Comparison of ENCODE assay signal across 8 cellular contexts in genomic region chr1:212413902-212414327, GRCh38. TPM values are rescaled to one million over a fixed set of nuclear protein-coding genes. Genes with fewer than 3 reads are reported as not detected.
DNase-seq lines count a peak whose midpoint lies in the region; ATAC-seq, FAIRE-seq and TF ChIP-seq lines count a peak whose summit lies in the region.

No MANE protein-coding gene starts in this region.

- H3K27ac ChIP-seq in A549 (peak overlapping the region; percentile 75 to 89; a peak in 5 of 6 replicates), K562 (ENCODE audit: extremely low read depth, low read depth, low read length) (no peak overlapping the region), left lung (peak overlapping the region in 1 of 2 donors; percentile 70), testis (peak overlapping the region in 1 of 2 donors; percentile 7)

- DNase-seq in A549 (ENCODE audit: low read depth in 1 of 2, low spot score in 1 of 2) (peak in 1 of 2 experiments; percentile 48), GM18507 (ENCODE audit: extremely low spot score, insufficient read length, low read depth) (no peak), HuH-7 (ENCODE audit: low spot score) (peak; percentile 38), K562 (ENCODE audit: extremely low read depth in 1 of 4, low spot score in 3 of 4) (peak in 2 of 4 experiments; percentile 62 to 70), left lung (no peak), testis (peak; percentile 24), H4 (ENCODE audit: low spot score) (no peak), NCI-H1436 treated with DMSO at 0.1 percent for 48 hours (lab: John Stamatoyannopoulos, UW) (no peak)

- TF ChIP-seq POLR2A in A549 (IDR thresholded peaks at IDR 0.05; ENCODE audit: low read length) (no peak), K562 (conservative IDR thresholded peaks at IDR 0.05) (no peak), testis (IDR thresholded peaks at IDR 0.05) (no peak)

- BruUV-seq in K562 (replicated peaks; lab: Mats Ljungman, UMichigan) = no TSS peak

- ATAC-seq in A549 = peak; percentile 55 to 71
- ATAC-seq in K562 = peak; percentile 68
- peak; percentile 56 for ATAC-seq in left lung

- H3K9me1 ChIP-seq in K562 (ENCODE audit: control insufficient read depth, insufficient read depth, low read length) = no peaks in the 10 kb centered on the region

- H3K4me2 ChIP-seq in A549 (peak overlapping the region; percentile 79), K562 (ENCODE audit: insufficient read depth, low read length) (peak overlapping the region; percentile 89)

- H3K9me3 ChIP-seq in A549 = no peaks in the 10 kb centered on the region
- no peaks in the 10 kb centered on the region for H3K9me3 ChIP-seq in K562 (replicated peaks; ENCODE audit: control insufficient read depth, insufficient read depth, low read depth, low read length)
- H3K9me3 ChIP-seq in left lung = no peaks in the 10 kb centered on the region
- no peaks in the 10 kb centered on the region for H3K9me3 ChIP-seq in testis

- H3K27me3 ChIP-seq in K562 (ENCODE audit: control insufficient read depth in 2 of 2, insufficient read depth in 2 of 2, low read length in 2 of 2) (no peaks in the 10 kb centered on the region), left lung (no peaks in the 10 kb centered on the region), testis (no peaks in the 10 kb centered on the region)

- H3K4me3 ChIP-seq in A549 = peak overlapping the region; percentile 80
- peak overlapping the region; percentile 72 for H3K4me3 ChIP-seq in K562
- H3K4me3 ChIP-seq in left lung = peak overlapping the region; percentile 88 to 90
- peak overlapping the region; percentile 66 to 86 for H3K4me3 ChIP-seq in testis

- POLR2A ChIA-PET in A549 (lab: Yijun Ruan, JAX) = interaction anchor here (1.2 kb wide), 1 partner anchor 195 kb away, joined by 3 read pairs; the partner anchor contains the start of gene ATF3
- POLR2A ChIA-PET in K562 (lab: Yijun Ruan, JAX) = no interaction called here

- TF ChIP-seq CTCF in A549 (IDR thresholded peaks at IDR 0.05) (no peak), K562 (IDR thresholded peaks at IDR 0.05 in 2 of 3, conservative IDR thresholded peaks at IDR 0.05 in 1 of 3; ENCODE audit: insufficient read depth in 2 of 3, low read depth in 1 of 3, low read length in 3 of 3) (no peak), left lung (IDR thresholded peaks at IDR 0.05) (no peak), testis (IDR thresholded peaks at IDR 0.05) (no peak)

- peaks cover 14% of the 10 kb centered on the region for H3K79me2 ChIP-seq in K562 (ENCODE audit: control insufficient read depth, insufficient read depth, low read length)

- H3K4me1 ChIP-seq in A549 (peaks cover 14% of the 10 kb centered on the region), K562 (replicated peaks in 1 of 2; ENCODE audit: control insufficient read depth in 2 of 2, insufficient read depth in 2 of 2, low read length in 2 of 2) (peaks cover 23 to 35% of the 10 kb centered on the region in 2 experiments), left lung (peaks cover 0 to 42% of the 10 kb centered on the region in 2 donors), testis (peaks cover 7% of the 10 kb centered on the region)

- CTCF ChIA-PET in A549 (lab: Yijun Ruan, JAX) (interaction anchor here (2.1 kb wide), 1 partner anchor 42 kb away, joined by 4 read pairs; no protein-coding TSS in a partner anchor), K562 (lab: Yijun Ruan, JAX; ENCODE audit: low intra/inter-chr PET ratio) (no interaction called here)

- intact Hi-C loops in K562 (cut with micrococcal nuclease) (loop anchor here (2.0 kb wide), 1 partner anchor 19 kb away; the partner anchor contains the start of gene NENF), left lung (cut with DNase I) (no loop called here), testis (cut with DNase I; ENCODE audit: low total_unique reads) (no loop called here)

- H3K36me3 ChIP-seq in K562 (ENCODE audit: control insufficient read depth, insufficient read depth, low read length) = peaks cover 35% of the 10 kb centered on the region; the same call in 2 of the 3 replicates
- peaks cover 0 to 22% of the 10 kb centered on the region in 2 donors for H3K36me3 ChIP-seq in left lung
- H3K36me3 ChIP-seq in testis (ENCODE audit: low read depth, missing control alignments) = no peaks in the 10 kb centered on the region

- TF ChIP-seq RAD21 in A549 (conservative IDR thresholded peaks at IDR 0.05 in 1 of 2, IDR thresholded peaks at IDR 0.05 in 1 of 2) (no peak), K562 (CRISPR knock-in tag; conservative IDR thresholded peaks at IDR 0.05 in 1 of 2, IDR thresholded peaks at IDR 0.05 in 1 of 2) (no peak)

- peaks cover 9% of the 10 kb centered on the region for H4K20me1 ChIP-seq in K562 (replicated peaks; ENCODE audit: control insufficient read depth, insufficient read depth, low read length)

- H2AFZ ChIP-seq in K562 (ENCODE audit: low read depth, low read length) = peak overlapping the region; percentile 86

- in situ Hi-C loops in K562 (cut with MboI) = no loop called here

- TF ChIP-seq EP300 in A549 (IDR thresholded peaks at IDR 0.05) = no peak
- no peak for TF ChIP-seq EP300 in K562 (IDR thresholded peaks at IDR 0.05; ENCODE audit: low read length)

- WGBS in A549 (ENCODE audit: missing lambda C conversion rate) = 35% methylated on average over 20 of the region's 21 CpGs
- WGBS in K562 (ENCODE audit: insufficient coverage, low coverage, missing lambda C conversion rate) = 15% methylated on average over 21 of the region's 21 CpGs
- WGBS in testis, 2 donors = 5 to 7% methylated on average over 21 of the region's 21 CpGs

- FAIRE-seq in A549 (lab: Jason Lieb, UNC) (no peak), GM18507 (lab: Jason Lieb, UNC) (peak; percentile 48), K562 (lab: Jason Lieb, UNC) (no peak)

- peak overlapping the region; percentile 54 to 91; a peak in 3 of 4 replicates for H3K9ac ChIP-seq in K562 (ENCODE audit: insufficient read depth in 1 of 2, low read depth in 2 of 2, low read length in 2 of 2)

TF ChIP-seq in K562, 482 proteins besides CTCF, POLR2A, EP300 and RAD21 (continues in another document):
- TF ChIP-seq CSDE1 (IDR thresholded peaks at IDR 0.05) = no peak

RNA-seq across cellular contexts. Expression of gene PACC1, which starts 0.8 kb away (rescaled TPM):
- polyA plus RNA-seq in A549 (2011; rRNA removed) = 19.6 and 24.5 TPM in 2 replicates
- polyA plus RNA-seq in A549 (2012; cell fraction: cytosol; rRNA removed) = 18.5 and 26.7 TPM in 2 replicates
- polyA plus RNA-seq in A549 (2012; cell fraction: nucleus; rRNA removed) = 28.4 and 30.6 TPM in 2 replicates
- 11.8 to 12.5 TPM (median 11.9 TPM) in 3 replicates for polyA plus RNA-seq in A549 (2017; fragmentation: RNase III; extraction: RNeasy Plus Mini Kit Qiagen cat#74134 plus additional on column Dnase treatment)
- 28.3 and 39.6 TPM in 2 replicates for polyA minus RNA-seq in A549 (2011; rRNA and poly(A)+ RNA removed)
- 20.1 and 37.7 TPM in 2 replicates for total RNA-seq in K562 (2011; cell fraction: chromatin; rRNA removed; ENCODE audit: low replicate concordance)
- total RNA-seq in K562 (2011; cell fraction: nucleolus; rRNA removed) = 34.2 and 37.6 TPM in 2 replicates
- total RNA-seq in K562 (2011; cell fraction: nucleoplasm; rRNA removed) = 23.3 and 27.4 TPM in 2 replicates
- 10.2 and 19.9 TPM in 2 replicates for total RNA-seq in K562 (2014; rRNA removed)
- 17.7 and 19.3 TPM in 2 replicates for total RNA-seq in K562 (2014; rRNA removed; fragmentation: Illumina TruSeq; extraction: Trizol)
- total RNA-seq in K562 (2015; rRNA removed; fragmentation: Illumina TruSeq; extraction: Trizol) = 16.4 and 17.9 TPM in 2 replicates
- 14.7 and 18.1 TPM in 2 replicates for total RNA-seq in K562 (2021)
- 17.3 and 22.0 TPM in 2 replicates for polyA plus RNA-seq in K562 (2011; rRNA removed)
- 23.6 and 25.5 TPM in 2 replicates for polyA plus RNA-seq in K562 (2011; cell fraction: cytosol; rRNA removed)
- 22.9 and 24.1 TPM in 2 replicates for polyA plus RNA-seq in K562 (2011; cell fraction: nucleus; rRNA removed)
- polyA plus RNA-seq in K562 (2012) = 7.3 and 12.3 TPM in 2 replicates
- 13.1 and 14.9 TPM in 2 replicates for polyA plus RNA-seq in K562 (2014; fragmentation: Illumina TruSeq; extraction: Trizol)
- 10 to 100 TPM in 1 of 2 experiments, 1 to 10 TPM in 1; 7.1 to 10.6 TPM for polyA plus RNA-seq in K562 (2014; fragmentation: Nextera tagmentation; extraction: Ambion mirVana)
- polyA plus RNA-seq in K562 (2014; rRNA removed) = 14.3 and 15.3 TPM in 2 replicates
- 21.0 and 27.3 TPM in 2 replicates for polyA minus RNA-seq in K562 (2011; rRNA and poly(A)+ RNA removed)
- polyA minus RNA-seq in K562 (2011; cell fraction: cytosol; rRNA and poly(A)+ RNA removed) = 19.5 and 19.6 TPM in 2 replicates
- 23.6 and 30.5 TPM in 2 replicates for polyA minus RNA-seq in K562 (2011; cell fraction: nucleus; rRNA and poly(A)+ RNA removed)
- 10 to 100 TPM in 1 of 2 donors, 1 to 10 TPM in 1; 7.2 to 11.6 TPM for total RNA-seq in left lung
- total RNA-seq in testis = 10 to 100 TPM; 10.2 to 13.4 TPM
- 15.9 TPM for polyA plus RNA-seq in testis (ENCODE audit: insufficient read depth, low read depth, low replicate concordance)
- 14.8 and 15.9 TPM in 2 replicates for total RNA-seq in H4 (2014; rRNA removed; shearing (Covaris generic))

RNA-seq across cellular contexts. Expression of gene NENF, which starts 18.8 kb away (rescaled TPM):
- 83.9 and 90.5 TPM in 2 replicates for polyA plus RNA-seq in A549 (2011; rRNA removed)
- polyA plus RNA-seq in A549 (2012; cell fraction: cytosol; rRNA removed) = 98.4 and 99.7 TPM in 2 replicates
- 30.7 and 43.2 TPM in 2 replicates for polyA plus RNA-seq in A549 (2012; cell fraction: nucleus; rRNA removed)
- 50.8 to 56.4 TPM (median 55.3 TPM) in 3 replicates for polyA plus RNA-seq in A549 (2017; fragmentation: RNase III; extraction: RNeasy Plus Mini Kit Qiagen cat#74134 plus additional on column Dnase treatment)
- 21.9 and 29.3 TPM in 2 replicates for polyA minus RNA-seq in A549 (2011; rRNA and poly(A)+ RNA removed)
- total RNA-seq in K562 (2011; cell fraction: chromatin; rRNA removed; ENCODE audit: low replicate concordance) = 18.4 and 30.9 TPM in 2 replicates
- 52.2 and 53.7 TPM in 2 replicates for total RNA-seq in K562 (2011; cell fraction: nucleolus; rRNA removed)
- total RNA-seq in K562 (2011; cell fraction: nucleoplasm; rRNA removed) = 47.9 and 75.6 TPM in 2 replicates
- 97.3 and 100 TPM in 2 replicates for total RNA-seq in K562 (2014; rRNA removed)
- 62.9 and 72.8 TPM in 2 replicates for total RNA-seq in K562 (2014; rRNA removed; fragmentation: Illumina TruSeq; extraction: Trizol)
- total RNA-seq in K562 (2015; rRNA removed; fragmentation: Illumina TruSeq; extraction: Trizol) = 51.0 and 55.1 TPM in 2 replicates
- total RNA-seq in K562 (2021) = 74.0 and 74.4 TPM in 2 replicates
- polyA plus RNA-seq in K562 (2011; rRNA removed) = 87.6 and 92.4 TPM in 2 replicates
- 66.7 and 98.8 TPM in 2 replicates for polyA plus RNA-seq in K562 (2011; cell fraction: cytosol; rRNA removed)
- 32.2 and 37.6 TPM in 2 replicates for polyA plus RNA-seq in K562 (2011; cell fraction: nucleus; rRNA removed)
- 70.5 and 73.8 TPM in 2 replicates for polyA plus RNA-seq in K562 (2012)
- polyA plus RNA-seq in K562 (2014; fragmentation: Illumina TruSeq; extraction: Trizol) = 53.4 and 59.9 TPM in 2 replicates
- 10 to 100 TPM in 1 of 2 experiments, 1 to 10 TPM in 1; 6.1 to 11.4 TPM for polyA plus RNA-seq in K562 (2014; fragmentation: Nextera tagmentation; extraction: Ambion mirVana)
- 89.2 and 95.7 TPM in 2 replicates for polyA plus RNA-seq in K562 (2014; rRNA removed)
- 20.8 and 22.7 TPM in 2 replicates for polyA minus RNA-seq in K562 (2011; rRNA and poly(A)+ RNA removed)
- 15.7 and 18.1 TPM in 2 replicates for polyA minus RNA-seq in K562 (2011; cell fraction: cytosol; rRNA and poly(A)+ RNA removed)
- 4.0 and 9.8 TPM in 2 replicates for polyA minus RNA-seq in K562 (2011; cell fraction: nucleus; rRNA and poly(A)+ RNA removed)
- 10 to 100 TPM; 45.2 to 47.4 TPM for total RNA-seq in left lung
- 10 to 100 TPM; 33.9 to 54.6 TPM for total RNA-seq in testis
- 41.6 TPM for polyA plus RNA-seq in testis (ENCODE audit: insufficient read depth, low read depth, low replicate concordance)
- total RNA-seq in H4 (2014; rRNA removed; shearing (Covaris generic)) = 65.3 and 74.8 TPM in 2 replicates

Comparison
In these comparisons a context has a peak if more than half of its experiments do, and no peak if none do; other contexts are left out.
1. DNase-seq: peak in HuH-7 (single experiment) and testis (single experiment); none in GM18507 (single experiment), left lung (0 of 2), H4 (single experiment) and NCI-H1436 treated with DMSO at 0.1 percent for 48 hours (single experiment).
2. Of the 35 proteins assayed by ChIP-seq in both K562 and A549: peak only in K562: HMGXB4; only in A549: none; in both: none; in neither: 32; mixed calls (peak in some experiments, not most) for 2.
3. Peak in every context shown above with its lines, with median percentiles within 50 percentile points of each other: ATAC-seq and H3K4me3 ChIP-seq.